ENCODE assay signal across 8 cellular contexts in the genomic region with DNA sequence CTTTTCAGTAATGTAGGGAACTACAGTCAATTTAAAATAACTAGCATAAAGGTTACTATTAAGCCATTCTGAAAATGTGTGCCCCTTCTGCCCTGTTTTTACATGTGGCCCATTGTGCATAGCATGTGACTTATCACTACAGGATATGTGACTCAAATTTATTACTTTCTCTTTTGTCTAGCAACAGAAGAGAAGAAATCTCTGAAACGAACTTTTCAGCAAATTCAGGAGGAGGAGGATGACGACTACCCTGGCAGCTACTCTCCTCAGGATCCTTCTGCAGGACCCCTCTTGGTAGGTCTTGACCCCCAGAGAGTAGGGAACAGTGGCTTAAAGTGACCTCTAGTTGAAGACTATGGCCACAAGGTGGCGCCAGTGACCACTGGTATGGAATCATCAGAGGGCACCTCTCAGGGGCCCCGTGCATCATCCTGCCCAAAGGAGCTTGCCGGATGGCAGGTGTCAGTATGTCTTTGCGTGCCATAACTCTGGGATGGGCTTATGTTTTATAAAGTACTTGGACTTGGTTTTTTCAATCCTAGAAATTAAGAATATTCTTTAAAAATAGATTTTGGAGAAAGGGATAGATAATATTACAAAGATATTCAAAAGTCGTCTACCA.
DNase-seq lines count a peak whose midpoint lies in the region; ATAC-seq and TF ChIP-seq lines count a peak whose summit lies in the region.

No MANE protein-coding gene starts in this region.

- H3K79me2 ChIP-seq in DND-41 (ENCODE audit: insufficient read depth, low read length) = peaks cover 33% of the 10 kb centered on the region

- H3K27me3 ChIP-seq in DND-41 (ENCODE audit: insufficient read depth, low read length, poor library complexity) = no peaks in the 10 kb centered on the region

- H3K36me3 ChIP-seq in DND-41 (ENCODE audit: insufficient read depth, low read length) = peaks cover 87% of the 10 kb centered on the region

- H4K20me1 ChIP-seq in DND-41 (ENCODE audit: insufficient read depth, low read length) = peaks cover 35% of the 10 kb centered on the region; the same call in 1 of the 2 replicates

- H3K4me1 ChIP-seq in DND-41 (ENCODE audit: insufficient read depth, low read length) = no peaks in the 10 kb centered on the region

- DNase-seq in DND-41 (peak; percentile 68), NCI-H345 treated with DMSO at 0.1 percent for 48 hours (lab: John Stamatoyannopoulos, UW; ENCODE audit: unreplicated experiment) (peak; percentile 73), caudate nucleus (lab: John Stamatoyannopoulos, UW) (peak in 56 of 61 donors; percentile 1 to 70 (median 37)), kidney glomerular epithelial cell (lab: John Stamatoyannopoulos, UW) (peak; percentile 22), GF-D8 (lab: John Stamatoyannopoulos, UW) (no peak)
- peak; percentile 67 to 68 for DNase-seq in stimulated activated CD4-positive, alpha-beta T cell treated with anti-CD3 and anti-CD28 coated beads, Interleukin-2, amount 100 ng/mL, for 48 hours

- no peak overlapping the region for H3K4me2 ChIP-seq in DND-41 (ENCODE audit: insufficient read depth, low read length)

- peak; percentile 89 for TF ChIP-seq CTCF in DND-41 (IDR thresholded peaks at IDR 0.05; ENCODE audit: borderline replicate concordance, extremely low read depth, low read length, poor library complexity, severe bottlenecking)

- no peak overlapping the region for H3K27ac ChIP-seq in DND-41 (ENCODE audit: low read length)
- H3K27ac ChIP-seq in caudate nucleus (ENCODE audit: low read depth, low read length) = no peak overlapping the region

- H3K9me3 ChIP-seq in DND-41 (ENCODE audit: insufficient read depth, low read length, severe bottlenecking) = no peaks in the 10 kb centered on the region

- ATAC-seq in DND-41 (ENCODE audit: insufficient read depth, low read depth) (peak; percentile 93), HG02852 (IDR thresholded peaks at IDR 0.05; ENCODE audit: unreplicated experiment) (peak; percentile 45)
- ATAC-seq in activated CD4-positive, CD25-positive, alpha-beta regulatory T cell treated with anti-CD3 and anti-CD28 coated beads, Interleukin-2, amount 50 U/mL, for 24 hours = peak; percentile 93

- H2AFZ ChIP-seq in DND-41 (ENCODE audit: low read depth, low read length) = no peak overlapping the region

- H3K4me3 ChIP-seq in DND-41 (ENCODE audit: low read depth in 1 of 2, low read length in 2 of 2) = no peak overlapping the region

- H3K9ac ChIP-seq in DND-41 (ENCODE audit: low read depth, low read length) = no peak overlapping the region
